Comparison of ENCODE assay signal across 14 cellular contexts in the genomic region with DNA sequence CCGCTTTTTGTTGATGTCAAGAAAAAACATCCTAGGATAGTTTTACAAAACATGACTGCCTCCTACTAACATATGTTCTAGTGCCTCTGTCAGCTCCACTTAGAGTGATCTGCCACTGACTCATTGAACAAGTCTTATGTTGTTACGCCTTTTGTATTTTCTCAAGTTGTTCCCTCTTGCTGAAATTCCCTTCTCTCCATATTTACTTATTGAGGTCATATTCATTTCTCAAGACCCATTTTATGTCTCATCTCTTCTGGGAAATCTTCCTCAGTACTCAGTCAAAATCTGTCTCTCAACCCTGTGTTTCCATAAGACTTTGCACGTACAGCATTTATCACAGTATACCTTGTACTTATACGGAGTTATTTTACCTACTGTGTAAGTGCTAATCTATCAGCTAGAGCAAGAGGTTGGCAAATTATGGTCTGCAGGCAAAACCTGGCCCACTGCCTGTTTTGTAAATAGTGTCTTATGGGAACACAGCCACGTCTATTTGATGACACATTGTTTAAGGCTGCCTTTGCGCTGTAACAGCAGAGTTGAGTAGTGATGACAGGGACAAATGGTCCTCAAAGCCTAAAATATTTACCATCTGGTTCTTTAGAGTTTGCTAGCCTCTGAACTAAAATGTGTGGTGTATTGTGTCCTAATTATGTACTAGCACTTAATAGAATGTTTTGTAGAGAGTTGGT.
DNase-seq lines count a peak whose midpoint lies in the region; ATAC-seq and TF ChIP-seq lines count a peak whose summit lies in the region.
"Had no signal": no experiment of that assay in that cellular context is flagged by ENCODE, and none has a peak within 500 bp of the region (broad histone marks: within the 10 kb centered on the region; RNA-seq: fewer than 3 reads in every experiment).

No MANE protein-coding gene starts in this region.

- DNase-seq in DMS 273 (lab: John Stamatoyannopoulos, UW; ENCODE audit: unreplicated experiment) (peak; percentile 86), NCI-H1694 treated with DMSO at 0.1 percent for 48 hours (lab: John Stamatoyannopoulos, UW) (peak; percentile 92), astrocyte of the hippocampus (ENCODE audit: low read depth, low spot score) (peak; percentile 54), left cardiac atrium (no peak), ovary (no peak), germinal center (ENCODE audit: low spot score) (no peak), NOMO-1 treated with DMSO at 0.1 percent for 48 hours (lab: John Stamatoyannopoulos, UW; ENCODE audit: unreplicated experiment) (no peak)
- DNase-seq: activated CD4-positive, alpha-beta T cell treated with anti-CD3 and anti-CD28 coated beads for 4 hours; dermis blood vessel endothelial cell; NCI-H524 treated with DMSO at 0.1 percent for 48 hours; upper lobe of left lung had no signal

- H3K4me3 ChIP-seq in ovary, result no peak overlapping the region
- H3K4me3 ChIP-seq: SK-N-MC, upper lobe of left lung had no signal

- no peak for TF ChIP-seq CTCF in ovary (IDR thresholded peaks at IDR 0.05)

- ATAC-seq in left cardiac atrium (peak; percentile 12 to 91), HG03565 (IDR thresholded peaks at IDR 0.05; ENCODE audit: unreplicated experiment) (no peak)
- ATAC-seq: HepG2 had no signal

- no peak for TF ChIP-seq POLR2A in ovary (IDR thresholded peaks at IDR 0.05)

- no peak for TF ChIP-seq EP300 in ovary (IDR thresholded peaks at IDR 0.05)

- H3K27me3 ChIP-seq in ovary, result no peaks in the 10 kb centered on the region
- H3K27me3 ChIP-seq: upper lobe of left lung had no signal

- H3K4me1 ChIP-seq in ovary (ENCODE audit: insufficient read depth), result no peaks in the 10 kb centered on the region
- H3K4me1 ChIP-seq: upper lobe of left lung had no signal

- no peaks in the 10 kb centered on the region for H3K36me3 ChIP-seq in ovary
- H3K36me3 ChIP-seq: upper lobe of left lung had no signal

- WGBS in ovary, 3 donors, result 86 to 89% (median 89%) methylated on average over 6 of the region's 6 CpGs

- H3K27ac ChIP-seq in ovary, result no peak overlapping the region
- H3K27ac ChIP-seq: SK-N-MC, upper lobe of left lung had no signal

- intact Hi-C loops in left cardiac atrium (cut with DNase I) (no loop called here), ovary (cut with DNase I) (no loop called here)

- H3K9me3 ChIP-seq in ovary, result no peaks in the 10 kb centered on the region
- H3K9me3 ChIP-seq: upper lobe of left lung had no signal

Comparison
In these comparisons a context has a peak if more than half of its experiments do, and no peak if none do; other contexts are left out.
1. DNase-seq: peak in DMS 273 (single experiment), NCI-H1694 treated with DMSO at 0.1 percent for 48 hours (single experiment) and astrocyte of the hippocampus (single experiment); none in left cardiac atrium (single experiment), ovary (0 of 5), germinal center (single experiment) and NOMO-1 treated with DMSO at 0.1 percent for 48 hours (single experiment).